ENCODE assay signal across 16 cellular contexts in genomic region chr6:31945154-31945506, GRCh38. TPM values are rescaled to one million over a fixed set of nuclear protein-coding genes. Genes with fewer than 3 reads are reported as not detected.
DNase-seq lines count a peak whose midpoint lies in the region; ATAC-seq and TF ChIP-seq lines count a peak whose summit lies in the region.
"Had no signal": no experiment of that assay in that cellular context is flagged by ENCODE, and none has a peak within 500 bp of the region (broad histone marks: within the 10 kb centered on the region; RNA-seq: fewer than 3 reads in every experiment).

No MANE protein-coding gene starts in this region.

- TF ChIP-seq POLR2A in testis (IDR thresholded peaks at IDR 0.05), result no peak

- ATAC-seq in HG03097 (IDR thresholded peaks at IDR 0.05; ENCODE audit: low FRiP score, unreplicated experiment), result no peak
- no peak for ATAC-seq in HG03565 (IDR thresholded peaks at IDR 0.05; ENCODE audit: unreplicated experiment)

- H3K79me2 ChIP-seq in PC-9 (ENCODE audit: low read depth), result no peaks in the 10 kb centered on the region

- H3F3A ChIP-seq in PC-9 (ENCODE audit: insufficient read depth, low read depth), result peaks cover 38% of the 10 kb centered on the region; the same call in 1 of the 2 replicates

- peak overlapping the region; percentile 74; the same call in 1 of the 2 replicates for H2AFZ ChIP-seq in PC-9

- H3K27ac ChIP-seq in PC-9 (peak overlapping the region; percentile 81), mucosa of rectum (ENCODE audit: low read depth in 2 of 2, low read length in 2 of 2) (peak overlapping the region; percentile 83 to 84), testis (peak overlapping the region; percentile 3 to 69)
- H3K27ac ChIP-seq: cardiac muscle cell, SK-N-MC had no signal

- peak overlapping the region; percentile 78 for H3K27ac Mint-ChIP-seq in dendritic cell treated with granulocyte-macrophage colony-stimulating factor and Interleukin-4, amounts not matched to agents 40 ng/mL and 50 ng/mL, for 4 days
- H3K27ac Mint-ChIP-seq in activated CD4-positive, alpha-beta T cell treated with anti-CD3 and anti-CD28 coated beads, Interleukin-2, amount 10 ng/mL, durations not matched to agents 7 days and 5 days, result no peak overlapping the region
- H3K27ac Mint-ChIP-seq: CD4-positive, alpha-beta T cell had no signal

- H3K4me2 ChIP-seq in PC-9, result peak overlapping the region; percentile 85

- peak overlapping the region; percentile 52 for H3K4me3 Mint-ChIP-seq in dendritic cell treated with granulocyte-macrophage colony-stimulating factor and Interleukin-4, amounts not matched to agents 40 ng/mL and 50 ng/mL, for 4 days
- no peak overlapping the region for H3K4me3 Mint-ChIP-seq in activated CD4-positive, alpha-beta T cell treated with anti-CD3 and anti-CD28 coated beads, Interleukin-2, amount 10 ng/mL, durations not matched to agents 7 days and 5 days
- H3K4me3 Mint-ChIP-seq: CD4-positive, alpha-beta T cell had no signal

- H3K4me3 ChIP-seq in PC-9 (peak overlapping the region; percentile 36; the same call in 1 of the 2 replicates), mucosa of rectum (ENCODE audit: low read length in 2 of 2) (peak overlapping the region; percentile 41 to 53), testis (no peak overlapping the region)
- H3K4me3 ChIP-seq: cardiac muscle cell, SK-N-MC had no signal

- intact Hi-C loops in PC-9 (cut with micrococcal nuclease; ENCODE audit: unreplicated experiment), result no loop called here
- intact Hi-C loops in dendritic cell treated with granulocyte-macrophage colony-stimulating factor and Interleukin-4, amounts not matched to agents 40 ng/mL and 50 ng/mL, for 4 days (cut with micrococcal nuclease), result no loop called here
- intact Hi-C loops in testis (cut with DNase I; ENCODE audit: low total_unique reads), result no loop called here

- POLR2A ChIA-PET in PC-9 (lab: Charles Lee; ENCODE audit: unreplicated experiment), result interaction anchor here (0.6 to 1.1 kb wide), 4 partner anchors 13 to 183 kb away, joined by 3 to 6 read pairs (median 4); partner anchors contain the start of genes ATF6B and DXO
- POLR2A ChIA-PET in activated CD4-positive, alpha-beta T cell treated with anti-CD3 and anti-CD28 coated beads, Interleukin-2, amount 10 ng/mL, durations not matched to agents 7 days and 5 days (lab: Charles Lee), result interaction anchor here (0.6 kb wide), 1 partner anchor 25 kb away, joined by 3 read pairs; no protein-coding TSS in a partner anchor

- H3K9me3 Mint-ChIP-seq in dendritic cell treated with granulocyte-macrophage colony-stimulating factor and Interleukin-4, amounts not matched to agents 40 ng/mL and 50 ng/mL, for 4 days, result no peaks in the 10 kb centered on the region
- no peaks in the 10 kb centered on the region for H3K9me3 Mint-ChIP-seq in activated CD4-positive, alpha-beta T cell treated with anti-CD3 and anti-CD28 coated beads, Interleukin-2, amount 10 ng/mL, durations not matched to agents 7 days and 5 days
- H3K9me3 Mint-ChIP-seq: CD4-positive, alpha-beta T cell had no signal

- H3K9me3 ChIP-seq in PC-9 (ENCODE audit: insufficient read depth, low read depth) (no peaks in the 10 kb centered on the region), mucosa of rectum (ENCODE audit: control insufficient read depth in 2 of 2, low read length in 2 of 2) (no peaks in the 10 kb centered on the region), testis (no peaks in the 10 kb centered on the region)

- WGBS in testis, 2 donors, result 74 to 85% methylated on average over 9 of the region's 9 CpGs

- TF ChIP-seq CTCF in PC-9 (conservative IDR thresholded peaks at IDR 0.05), result no peak
- no peak for TF ChIP-seq CTCF in testis (IDR thresholded peaks at IDR 0.05)

- H4K20me1 ChIP-seq in PC-9 (ENCODE audit: insufficient read depth), result no peaks in the 10 kb centered on the region

- peaks cover 99% of the 10 kb centered on the region for H3K36me3 Mint-ChIP-seq in dendritic cell treated with granulocyte-macrophage colony-stimulating factor and Interleukin-4, amounts not matched to agents 40 ng/mL and 50 ng/mL, for 4 days (ENCODE audit: low read depth)
- H3K36me3 Mint-ChIP-seq in activated CD4-positive, alpha-beta T cell treated with anti-CD3 and anti-CD28 coated beads, Interleukin-2, amount 10 ng/mL, durations not matched to agents 7 days and 5 days (ENCODE audit: low read depth), result no peaks in the 10 kb centered on the region

- peaks cover 36% of the 10 kb centered on the region for H3K27me3 Mint-ChIP-seq in dendritic cell treated with granulocyte-macrophage colony-stimulating factor and Interleukin-4, amounts not matched to agents 40 ng/mL and 50 ng/mL, for 4 days
- H3K27me3 Mint-ChIP-seq in activated CD4-positive, alpha-beta T cell treated with anti-CD3 and anti-CD28 coated beads, Interleukin-2, amount 10 ng/mL, durations not matched to agents 7 days and 5 days, result peaks cover 9% of the 10 kb centered on the region

- H3K9me2 ChIP-seq in PC-9 (ENCODE audit: insufficient read depth), result no peaks in the 10 kb centered on the region; the same call in 1 of the 2 replicates

- no TSS peak for BruUV-seq in PC-9 (replicated peaks; lab: Mats Ljungman, UMichigan)

- no peak for DNase-seq in PC-9
- no peak for DNase-seq in testis
- DNase-seq in anterior cingulate cortex (lab: John Stamatoyannopoulos, UW), result no peak
- no peak for DNase-seq in activated CD4-positive, alpha-beta T cell treated with anti-CD3 and anti-CD28 coated beads, Interleukin-2, amount 10 ng/mL, durations not matched to agents 7 days and 5 days
- DNase-seq: activated T-cell treated with anti-CD3 and anti-CD28 coated beads, Interleukin-2, amount 50 U/mL, for 48 hours; CD4-positive, alpha-beta T cell; foreskin melanocyte; NCI-H1417 treated with DMSO at 0.1 percent for 48 hours; NCI-H82 had no signal

- H3K27me3 ChIP-seq in PC-9 (ENCODE audit: insufficient read depth, low read depth), result no peaks in the 10 kb centered on the region
- no peaks in the 10 kb centered on the region for H3K27me3 ChIP-seq in mucosa of rectum (ENCODE audit: control insufficient read depth in 2 of 2, insufficient read depth in 2 of 2, low read length in 2 of 2)
- no peaks in the 10 kb centered on the region for H3K27me3 ChIP-seq in testis
- H3K27me3 ChIP-seq: cardiac muscle cell had no signal

- H3K9ac ChIP-seq in mucosa of rectum (ENCODE audit: low read depth in 1 of 2, low read length in 2 of 2), result peak overlapping the region; percentile 19 to 72

- H3K4me1 ChIP-seq in PC-9 (replicated peaks; ENCODE audit: insufficient read depth) (peaks cover 62% of the 10 kb centered on the region), mucosa of rectum (ENCODE audit: control insufficient read depth in 2 of 2, insufficient read depth in 2 of 2, low read length in 2 of 2) (peaks cover 12 to 17% of the 10 kb centered on the region in 2 donors), testis (peaks cover 19% of the 10 kb centered on the region)

- H3K36me3 ChIP-seq in PC-9 (ENCODE audit: low read depth) (no peaks in the 10 kb centered on the region), mucosa of rectum (ENCODE audit: control insufficient read depth in 2 of 2, insufficient read depth in 2 of 2, low read length in 2 of 2) (no peaks in the 10 kb centered on the region), testis (ENCODE audit: low read depth, missing control alignments) (no peaks in the 10 kb centered on the region)
- H3K36me3 ChIP-seq: cardiac muscle cell had no signal

- H3K4me1 Mint-ChIP-seq in dendritic cell treated with granulocyte-macrophage colony-stimulating factor and Interleukin-4, amounts not matched to agents 40 ng/mL and 50 ng/mL, for 4 days (ENCODE audit: low read depth), result peaks cover 76% of the 10 kb centered on the region
- no peaks in the 10 kb centered on the region for H3K4me1 Mint-ChIP-seq in activated CD4-positive, alpha-beta T cell treated with anti-CD3 and anti-CD28 coated beads, Interleukin-2, amount 10 ng/mL, durations not matched to agents 7 days and 5 days

- CTCF ChIA-PET in PC-9 (lab: Charles Lee), result interaction anchor here (0.6 to 0.7 kb wide), 2 partner anchors 82 to 220 kb away, joined by 3 read pairs; no protein-coding TSS in a partner anchor
- CTCF ChIA-PET in activated CD4-positive, alpha-beta T cell treated with anti-CD3 and anti-CD28 coated beads, Interleukin-2, amount 10 ng/mL, durations not matched to agents 7 days and 5 days (lab: Charles Lee), result interaction anchor here (0.6 to 1.3 kb wide), 3 partner anchors 11 to 339 kb away, joined by 3 read pairs; partner anchors contain the start of gene ATF6B

RNA-seq across cellular contexts. Expression of gene CFB, which starts 0.8 kb away (rescaled TPM):
- total RNA-seq in PC-9 (2021), result 22.6 and 25.5 TPM in 2 replicates
- total RNA-seq in testis, result 1 to 10 TPM; 4.8 to 5.8 TPM
- 38.6 TPM for polyA plus RNA-seq in testis (ENCODE audit: insufficient read depth, low read depth, low replicate concordance)
- under 1 TPM in 1 of 2 experiments, not detected in 1; 0.37 TPM for total RNA-seq in activated CD4-positive, alpha-beta T cell treated with anti-CD3 and anti-CD28 coated beads, Interleukin-2, amount 10 ng/mL, durations not matched to agents 7 days and 5 days

RNA-seq across cellular contexts. Expression of gene NELFE, which starts 13.6 kb away (rescaled TPM):
- total RNA-seq in PC-9 (2021) (43.0 and 50.8 TPM in 2 replicates), testis (100 to 1,000 TPM; 181 to 219 TPM)
- polyA plus RNA-seq in testis (ENCODE audit: insufficient read depth, low read depth, low replicate concordance), result 292 TPM
- 10 to 100 TPM; 65.2 to 72.3 TPM for total RNA-seq in activated CD4-positive, alpha-beta T cell treated with anti-CD3 and anti-CD28 coated beads, Interleukin-2, amount 10 ng/mL, durations not matched to agents 7 days and 5 days

RNA-seq across cellular contexts. Expression of gene SKIC2, which starts 13.8 kb away (rescaled TPM):
- 67.9 and 86.0 TPM in 2 replicates for total RNA-seq in PC-9 (2021)
- total RNA-seq in testis, result 10 to 100 TPM; 59.2 to 73.0 TPM
- polyA plus RNA-seq in testis (ENCODE audit: insufficient read depth, low read depth, low replicate concordance), result 39.6 TPM
- total RNA-seq in activated CD4-positive, alpha-beta T cell treated with anti-CD3 and anti-CD28 coated beads, Interleukin-2, amount 10 ng/mL, durations not matched to agents 7 days and 5 days, result 100 to 1,000 TPM in 1 of 2 experiments, 10 to 100 TPM in 1; 88.0 to 101 TPM

RNA-seq across cellular contexts. Expression of gene C2, which starts 17.6 kb away (rescaled TPM):
- 0.96 and 2.4 TPM in 2 replicates for total RNA-seq in PC-9 (2021)
- total RNA-seq in testis, result 1 to 10 TPM; 5.1 to 6.3 TPM
- polyA plus RNA-seq in testis (ENCODE audit: insufficient read depth, low read depth, low replicate concordance), result 24.8 TPM
- 1 to 10 TPM in 1 of 2 experiments, under 1 TPM in 1; 0.57 to 1.3 TPM for total RNA-seq in activated CD4-positive, alpha-beta T cell treated with anti-CD3 and anti-CD28 coated beads, Interleukin-2, amount 10 ng/mL, durations not matched to agents 7 days and 5 days
- total RNA-seq: lung microvascular endothelial cell had no signal

RNA-seq across cellular contexts. Expression of gene DXO, which starts 26.8 kb away (rescaled TPM):
- total RNA-seq in PC-9 (2021) (24.5 and 36.0 TPM in 2 replicates), testis (10 to 100 TPM; 43.7 to 59.1 TPM)
- 96.6 TPM for polyA plus RNA-seq in testis (ENCODE audit: insufficient read depth, low read depth, low replicate concordance)
- 10 to 100 TPM; 20.4 to 21.8 TPM for total RNA-seq in activated CD4-positive, alpha-beta T cell treated with anti-CD3 and anti-CD28 coated beads, Interleukin-2, amount 10 ng/mL, durations not matched to agents 7 days and 5 days

Comparison
In these comparisons a context has a peak if more than half of its experiments do, and no peak if none do; other contexts are left out.
1. H3K4me3 ChIP-seq: peak in PC-9 (single experiment) and mucosa of rectum (2 of 2); none in testis (0 of 2).
2. RNA of gene CFB, which starts 0.8 kb away (total RNA-seq): 22.6 to 25.5 TPM in PC-9 and 4.8 to 5.8 TPM in testis; 0.37 TPM in activated CD4-positive, alpha-beta T cell treated with anti-CD3 and anti-CD28 coated beads, Interleukin-2, amount 10 ng/mL, durations not matched to agents 7 days and 5 days; every median in the first group is over 4 times any median in the second.
3. Peak in every context shown above with its lines, with median percentiles within 50 percentile points of each other: H3K27ac ChIP-seq.